In genomic region chr3:102687851-102688555, GRCh38 we compare ENCODE assay signal across 17 cellular contexts.
DNase-seq lines count a peak whose midpoint lies in the region; ATAC-seq, FAIRE-seq and TF ChIP-seq lines count a peak whose summit lies in the region.
"Had no signal": no experiment of that assay in that cellular context is flagged by ENCODE, and none has a peak within 500 bp of the region (broad histone marks: within the 10 kb centered on the region; RNA-seq: fewer than 3 reads in every experiment).

No MANE protein-coding gene starts in this region.

- H3K4me1 ChIP-seq in H9 (ENCODE audit: insufficient read depth, low read length) (peaks cover 3% of the 10 kb centered on the region; the same call in 1 of the 2 replicates), endodermal cell (ENCODE audit: control insufficient read depth, insufficient read depth, low read length) (peaks cover 5% of the 10 kb centered on the region), neural progenitor cell (peaks cover 24% of the 10 kb centered on the region)

- no peak overlapping the region for H3K4ac ChIP-seq in H9 (ENCODE audit: low read depth, low read length)

- H3K9me3 ChIP-seq in H9 (ENCODE audit: control insufficient read depth, low read depth, low read length) (no peaks in the 10 kb centered on the region), endodermal cell (ENCODE audit: control insufficient read depth, low read length) (peaks cover 7% of the 10 kb centered on the region), neural progenitor cell (ENCODE audit: low read depth) (no peaks in the 10 kb centered on the region)

- H3K36me3 ChIP-seq in endodermal cell (ENCODE audit: control insufficient read depth, insufficient read depth, low read length) (no peaks in the 10 kb centered on the region), neural progenitor cell (no peaks in the 10 kb centered on the region)

- H3K36me3 Mint-ChIP-seq in H9 (ENCODE audit: insufficient read depth in 1 of 3, low read depth in 3 of 3) = peaks cover 16 to 44% (median 18%) of the 10 kb centered on the region in 3 experiments
- H3K36me3 Mint-ChIP-seq in endodermal cell (ENCODE audit: low read depth) = peaks cover 2% of the 10 kb centered on the region
- no peaks in the 10 kb centered on the region for H3K36me3 Mint-ChIP-seq in neural progenitor cell
- H3K36me3 Mint-ChIP-seq in activated T-cell treated with anti-CD3 and anti-CD28 coated beads, Interleukin-2, amount 50 U/mL, for 4 hours (ENCODE audit: insufficient read depth) = no peaks in the 10 kb centered on the region

- no peak overlapping the region for H3K4me2 ChIP-seq in H9 (ENCODE audit: insufficient read depth, insufficient read length, low read length)
- peak overlapping the region; percentile 56 for H3K4me2 ChIP-seq in neural progenitor cell
- H3K4me2 ChIP-seq: PC-9 had no signal

- H3K23me2 ChIP-seq in H9 (ENCODE audit: insufficient read length, low read depth, low read length, poor library complexity, severe bottlenecking) = no peaks in the 10 kb centered on the region

- H2AK5ac ChIP-seq in H9 (ENCODE audit: insufficient read length, low read length) = no peak overlapping the region

- no peak overlapping the region for H3K14ac ChIP-seq in H9 (ENCODE audit: insufficient read depth, low read length)

- WGBS in H9 (ENCODE audit: extremely low coverage, insufficient read length, low lambda C conversion rate) = no CpG with 5 or more reads among the region's 4 CpGs
- WGBS in endodermal cell (ENCODE audit: insufficient coverage in 1 of 2, insufficient read length in 1 of 2), 2 experiments = 27 to 31% methylated on average over 2 to 4 of the region's 4 CpGs

- no peak overlapping the region for H2BK5ac ChIP-seq in H9 (ENCODE audit: insufficient read length, low read length)

- no peak overlapping the region for H2BK120ac ChIP-seq in H9 (ENCODE audit: low read depth, low read length, poor library complexity, severe bottlenecking)

- TF ChIP-seq CTCF in H9 (conservative IDR thresholded peaks at IDR 0.05) (no peak), endodermal cell (conservative IDR thresholded peaks at IDR 0.05) (no peak), neural progenitor cell (IDR thresholded peaks at IDR 0.05) (no peak)

- no peak overlapping the region for H2BK20ac ChIP-seq in H9 (ENCODE audit: low read depth, low read length, poor library complexity, severe bottlenecking)

- peaks cover 34% of the 10 kb centered on the region for H3F3A ChIP-seq in neural progenitor cell (ENCODE audit: low read depth)

- no peak for TF ChIP-seq RAD21 in Ishikawa (IDR thresholded peaks at IDR 0.05; ENCODE audit: low read depth)

- peak overlapping the region; percentile 57 for H3K27ac ChIP-seq in H9 (ENCODE audit: insufficient read length, low read depth, low read length)
- no peak overlapping the region for H3K27ac ChIP-seq in endodermal cell (ENCODE audit: low read depth, low read length)
- H3K27ac ChIP-seq in neural progenitor cell = peak overlapping the region; percentile 73
- H3K27ac ChIP-seq: C4-2B, PC-9, RWPE1 had no signal

- no peak for ATAC-seq in HG02852 (IDR thresholded peaks at IDR 0.05; ENCODE audit: unreplicated experiment)
- no peak for ATAC-seq in activated T-cell treated with anti-CD3 and anti-CD28 coated beads, Interleukin-2, amount 50 U/mL, for 4 hours

- peaks cover 17 to 21% of the 10 kb centered on the region in 2 experiments for H3K9me3 Mint-ChIP-seq in H9
- H3K9me3 Mint-ChIP-seq in endodermal cell = peaks cover 10% of the 10 kb centered on the region
- H3K9me3 Mint-ChIP-seq in neural progenitor cell = no peaks in the 10 kb centered on the region
- no peaks in the 10 kb centered on the region for H3K9me3 Mint-ChIP-seq in activated T-cell treated with anti-CD3 and anti-CD28 coated beads, Interleukin-2, amount 50 U/mL, for 4 hours

- DNase-seq in H9 (no peak), endodermal cell (peak; percentile 79), neural progenitor cell (ENCODE audit: low spot score) (peak; percentile 41), GM12892 (ENCODE audit: insufficient read length) (no peak)
- DNase-seq in activated T-cell treated with anti-CD3 and anti-CD28 coated beads, Interleukin-2, amount 50 U/mL, for 4 hours = no peak
- DNase-seq: AML-193, DMS79 treated with DMSO at 0.1 percent for 48 hours, H7, KBM-7, NCI-H1436, NCI-H524, PC-9, T-helper 1 cell had no signal

- no peaks in the 10 kb centered on the region; the same call in 1 of the 2 replicates for H3K27me3 Mint-ChIP-seq in H9 (ENCODE audit: low read depth)
- H3K27me3 Mint-ChIP-seq in endodermal cell (ENCODE audit: insufficient read depth) = peaks cover 2% of the 10 kb centered on the region
- no peaks in the 10 kb centered on the region for H3K27me3 Mint-ChIP-seq in neural progenitor cell (ENCODE audit: insufficient read depth, low read depth)
- H3K27me3 Mint-ChIP-seq in activated T-cell treated with anti-CD3 and anti-CD28 coated beads, Interleukin-2, amount 50 U/mL, for 4 hours (ENCODE audit: low read depth) = peaks cover 10% of the 10 kb centered on the region

- H4K91ac ChIP-seq in H9 (ENCODE audit: insufficient read length, low read depth, low read length) = no peak overlapping the region

- H3K4me1 Mint-ChIP-seq in H9 (peaks cover 26 to 34% of the 10 kb centered on the region in 2 experiments), endodermal cell (peaks cover 24% of the 10 kb centered on the region), neural progenitor cell (peaks cover 12% of the 10 kb centered on the region)
- H3K4me1 Mint-ChIP-seq in activated T-cell treated with anti-CD3 and anti-CD28 coated beads, Interleukin-2, amount 50 U/mL, for 4 hours (ENCODE audit: low read depth) = no peaks in the 10 kb centered on the region

- no peak overlapping the region for H3K56ac ChIP-seq in H9 (ENCODE audit: insufficient read length, low read depth, low read length)

- no peak overlapping the region for H3K9ac ChIP-seq in H9 (ENCODE audit: extremely low read depth, insufficient read length, low read length)
- H3K9ac ChIP-seq in endodermal cell (ENCODE audit: extremely low read depth, low read length, poor library complexity, severe bottlenecking) = no peak overlapping the region
- no peak overlapping the region for H3K9ac ChIP-seq in neural progenitor cell

- H3K18ac ChIP-seq in H9 (ENCODE audit: insufficient read length, low read depth, low read length) = no peak overlapping the region

- H3K79me2 ChIP-seq in H9 (ENCODE audit: insufficient read depth, low read length) (no peaks in the 10 kb centered on the region), neural progenitor cell (ENCODE audit: low read depth) (no peaks in the 10 kb centered on the region)

- peak overlapping the region; percentile 68 to 97 (median 96); a peak in 6 of 7 replicates for H3K27ac Mint-ChIP-seq in H9
- H3K27ac Mint-ChIP-seq in endodermal cell = peak overlapping the region; percentile 74
- no peak overlapping the region for H3K27ac Mint-ChIP-seq in neural progenitor cell

- TF ChIP-seq POLR2A in GM12892 (IDR thresholded peaks at IDR 0.05; ENCODE audit: low read depth, low read length) = no peak

- FAIRE-seq in GM12892 (lab: Jason Lieb, UNC) = no peak

- no peak overlapping the region for H3T11ph ChIP-seq in H9 (ENCODE audit: low read length)

- H4K8ac ChIP-seq in H9 (replicated peaks; ENCODE audit: insufficient read length, low read depth, low read length) = no peak overlapping the region

- H3K27me3 ChIP-seq in H9 (ENCODE audit: insufficient read depth, low read length) = no peaks in the 10 kb centered on the region
- no peaks in the 10 kb centered on the region for H3K27me3 ChIP-seq in endodermal cell (ENCODE audit: control insufficient read depth, insufficient read depth, low read length, poor library complexity, severe bottlenecking)
- no peaks in the 10 kb centered on the region for H3K27me3 ChIP-seq in neural progenitor cell

- H2AFZ ChIP-seq in H9 (ENCODE audit: low read length) (no peak overlapping the region), neural progenitor cell (replicated peaks) (no peak overlapping the region)
- H2AFZ ChIP-seq: PC-9 had no signal

- H4K20me1 ChIP-seq in H9 (ENCODE audit: control insufficient read depth, insufficient read depth, insufficient read length) = no peaks in the 10 kb centered on the region
- no peaks in the 10 kb centered on the region for H4K20me1 ChIP-seq in neural progenitor cell (ENCODE audit: low read depth)

- no peaks in the 10 kb centered on the region for H3K79me1 ChIP-seq in H9 (ENCODE audit: insufficient read depth, low read depth, low read length, poor library complexity, severe bottlenecking)

- H3K4me3 ChIP-seq in endodermal cell (ENCODE audit: low read length) (no peak overlapping the region), neural progenitor cell (no peak overlapping the region)
- H3K4me3 ChIP-seq: PC-9 had no signal

- H2BK15ac ChIP-seq in H9 (ENCODE audit: low read depth, low read length) = no peak overlapping the region

- no peak overlapping the region for H4K5ac ChIP-seq in H9 (ENCODE audit: insufficient read length, low read depth, low read length)

- no peak overlapping the region for H2BK12ac ChIP-seq in H9 (ENCODE audit: insufficient read length, low read depth, low read length)

- peak; percentile 48; the same call in 1 of the 2 replicates for TF ChIP-seq EP300 in Ishikawa (IDR thresholded peaks at IDR 0.05; ENCODE audit: borderline replicate concordance)

- H3K4me3 Mint-ChIP-seq in H9 = peak overlapping the region in 1 of 2 experiments; percentile 63; a peak in 1 of 5 replicates
- H3K4me3 Mint-ChIP-seq in endodermal cell = no peak overlapping the region
- H3K4me3 Mint-ChIP-seq in neural progenitor cell = no peak overlapping the region
- no peak overlapping the region for H3K4me3 Mint-ChIP-seq in activated T-cell treated with anti-CD3 and anti-CD28 coated beads, Interleukin-2, amount 50 U/mL, for 4 hours

- no peak overlapping the region for H3K23ac ChIP-seq in H9 (ENCODE audit: insufficient read length, low read depth, low read length)

TF ChIP-seq in Ishikawa, 13 proteins besides CTCF, POLR2A, EP300 and RAD21:
- TF ChIP-seq CEBPB (IDR thresholded peaks at IDR 0.05) (no peak), ZBTB7A (IDR thresholded peaks at IDR 0.05; ENCODE audit: low read depth) (no peak), TCF12 (IDR thresholded peaks at IDR 0.05; ENCODE audit: low read depth) (0 out of 2 replicates have a peak, but pooled peaks have one; percentile 20), NFIC (IDR thresholded peaks at IDR 0.05) (no peak; the same call in 1 of the 2 replicates), EGR1 (IDR thresholded peaks at IDR 0.05) (no peak)

Comparison
In these comparisons a context has a peak if more than half of its experiments do, and no peak if none do; other contexts are left out.
1. DNase-seq: peak in endodermal cell (single experiment) and neural progenitor cell (single experiment); none in H9 (single experiment), activated T-cell treated with anti-CD3 and anti-CD28 coated beads, Interleukin-2, amount 50 U/mL, for 4 hours (single experiment) and GM12892 (single experiment).